1 cellular context compared by ENCODE assay signal in genomic region chr6:159093608-159094443, GRCh38.
TF ChIP-seq lines count a peak whose summit lies in the region.

No MANE protein-coding gene starts in this region.

TF ChIP-seq in SK-N-SH treated with all-trans-retinoic acid at 6 μM for 48 hours, 23 proteins besides CTCF, POLR2A, EP300 and RAD21 (continued from another document):
- TF ChIP-seq ZNF565 (CRISPR knock-in tag; conservative IDR thresholded peaks at IDR 0.05; ENCODE audit: low read depth), result no peak
